8 cellular contexts compared by ENCODE assay signal in the genomic region with DNA sequence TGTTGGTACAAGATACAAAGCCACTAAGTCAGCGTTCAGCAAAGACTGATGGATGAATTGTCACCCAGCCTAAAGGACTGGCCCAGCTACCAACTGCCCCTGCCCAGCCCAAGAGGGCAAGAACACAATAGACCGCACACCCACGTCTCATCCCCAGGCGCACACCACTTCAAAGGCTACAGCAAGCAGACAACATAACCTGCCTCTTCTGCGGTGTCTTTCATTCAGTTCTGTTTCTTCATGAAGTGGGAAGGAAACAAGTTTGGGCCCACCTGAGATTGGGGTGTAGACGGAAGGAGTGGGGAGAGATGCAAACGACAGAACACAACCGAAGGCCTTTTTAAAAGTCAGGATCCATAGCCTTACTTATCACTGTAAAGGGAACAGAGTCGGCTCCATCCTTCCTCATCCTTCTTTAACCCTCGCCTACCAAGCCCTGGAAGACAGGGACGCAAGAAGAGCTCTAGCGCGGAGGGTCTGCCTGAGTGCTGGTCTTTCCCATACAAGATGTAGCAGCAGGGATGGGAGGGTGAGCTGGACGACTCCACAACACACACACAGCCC. TPM values are rescaled to one million over a fixed set of nuclear protein-coding genes. Genes with fewer than 3 reads are reported as not detected.
DNase-seq lines count a peak whose midpoint lies in the region; ATAC-seq and TF ChIP-seq lines count a peak whose summit lies in the region.

No MANE protein-coding gene starts in this region.

- H3K4me3 ChIP-seq in BLaER1 (peak overlapping the region; percentile 83), WI38 (ENCODE audit: low read depth, low read length) (peak overlapping the region; percentile 83), dorsolateral prefrontal cortex (peak overlapping the region; percentile 59 to 98 (median 89)), mesodermal cell (ENCODE audit: extremely low read depth, insufficient read depth, low read length, poor library complexity, severe bottlenecking) (peak overlapping the region; percentile 68), suprapubic skin (peak overlapping the region; percentile 81)

- H3K4me2 ChIP-seq in BLaER1 = peak overlapping the region; percentile 88

- H3K9me3 ChIP-seq in BLaER1 (no peaks in the 10 kb centered on the region), mesodermal cell (ENCODE audit: control insufficient read depth, low read length) (no peaks in the 10 kb centered on the region), suprapubic skin (no peaks in the 10 kb centered on the region)

- peak overlapping the region; percentile 86 for H3K9ac ChIP-seq in BLaER1

- peak; percentile 2 for ATAC-seq in HG02678 (IDR thresholded peaks at IDR 0.05; ENCODE audit: unreplicated experiment)

- H3K27me3 ChIP-seq in BLaER1 (no peaks in the 10 kb centered on the region), dorsolateral prefrontal cortex (no peaks in the 10 kb centered on the region), suprapubic skin (no peaks in the 10 kb centered on the region)

- no peaks in the 10 kb centered on the region for H3K36me3 ChIP-seq in BLaER1
- peaks cover 4% of the 10 kb centered on the region for H3K36me3 ChIP-seq in mesodermal cell (ENCODE audit: control insufficient read depth, insufficient read depth, low read length)
- no peaks in the 10 kb centered on the region for H3K36me3 ChIP-seq in suprapubic skin

- intact Hi-C loops in dorsolateral prefrontal cortex (cut with DNase I) = loop anchor here (2.0 to 10.0 kb wide), 5 partner anchors 14 to 92 kb away; partner anchors contain the start of genes FAM47E (in 1 of the 2), NUP54 (in 1 of the 2) and STBD1 (in 1 of the 2)

- peaks cover 45% of the 10 kb centered on the region for H4K20me1 ChIP-seq in BLaER1

- TF ChIP-seq EP300 in suprapubic skin (IDR thresholded peaks at IDR 0.05) = no peak

- 37 to 57% methylated on average over 3 to 8 of the region's 14 CpGs for WGBS in mesodermal cell (ENCODE audit: insufficient coverage in 2 of 2), 2 experiments
- 2% methylated on average over 13 of the region's 14 CpGs for WGBS in suprapubic skin

- TF ChIP-seq CTCF in WI38 (IDR thresholded peaks at IDR 0.05; ENCODE audit: low read depth, low read length) = no peak
- TF ChIP-seq CTCF in dorsolateral prefrontal cortex (IDR thresholded peaks at IDR 0.05 in 54 of 56, conservative IDR thresholded peaks at IDR 0.05 in 2 of 56; ENCODE audit: low read depth in 1 of 56, partially characterized antibody in 56 of 56) = no peak
- no peak for TF ChIP-seq CTCF in suprapubic skin (IDR thresholded peaks at IDR 0.05)

- DNase-seq in dorsolateral prefrontal cortex (peak in 3 of 10 donors; percentile 21 to 37 (median 26)), suprapubic skin (ENCODE audit: low spot score in 2 of 2) (no peak), OCI-M1 (lab: John Stamatoyannopoulos, UW) (no peak), DMS 273 treated with DMSO at 0.1 percent for 48 hours (lab: John Stamatoyannopoulos, UW) (no peak)

- H3K27ac ChIP-seq in BLaER1 (peak overlapping the region; percentile 89), dorsolateral prefrontal cortex (peak overlapping the region; percentile 95 to 100 (median 99)), mesodermal cell (ENCODE audit: low read depth, low read length, severe bottlenecking) (peak overlapping the region; percentile 78), suprapubic skin (peak overlapping the region; percentile 98)

- H3K4me1 ChIP-seq in BLaER1 (peaks cover 62% of the 10 kb centered on the region), mesodermal cell (ENCODE audit: control insufficient read depth, insufficient read depth, low read length, poor library complexity, severe bottlenecking) (peaks cover 6% of the 10 kb centered on the region), suprapubic skin (peaks cover 79% of the 10 kb centered on the region)

- no peak for TF ChIP-seq POLR2A in suprapubic skin (IDR thresholded peaks at IDR 0.05)

RNA-seq across cellular contexts. Expression of gene SCARB2, which starts 0.7 kb away (rescaled TPM):
- total RNA-seq in dorsolateral prefrontal cortex = 100 to 1,000 TPM; 107 to 347 (median 169) TPM
- 82.1 TPM for polyA plus RNA-seq in mesodermal cell (2013, experiment 1 of 2)
- polyA plus RNA-seq in mesodermal cell (2013, experiment 2 of 2) = 83.8 TPM
- total RNA-seq in suprapubic skin = 100 to 1,000 TPM in 2 of 4 donors, 10 to 100 TPM in 2; 87.6 to 107 (median 95.8) TPM

RNA-seq across cellular contexts. Expression of gene FAM47E, which starts 38.6 kb away (rescaled TPM):
- total RNA-seq in dorsolateral prefrontal cortex = 10 to 100 TPM in 118 of 120 experiments, 1 to 10 TPM in 2; 7.2 to 35.1 (median 21.0) TPM
- 1.7 TPM for polyA plus RNA-seq in mesodermal cell (2013, experiment 1 of 2)
- 1.0 TPM for polyA plus RNA-seq in mesodermal cell (2013, experiment 2 of 2)
- 1 to 10 TPM in 2 of 4 donors, under 1 TPM in 2; 0.30 to 5.3 (median 0.98) TPM for total RNA-seq in suprapubic skin
